Comparison of ENCODE assay signal across 29 cellular contexts in the genomic region with DNA sequence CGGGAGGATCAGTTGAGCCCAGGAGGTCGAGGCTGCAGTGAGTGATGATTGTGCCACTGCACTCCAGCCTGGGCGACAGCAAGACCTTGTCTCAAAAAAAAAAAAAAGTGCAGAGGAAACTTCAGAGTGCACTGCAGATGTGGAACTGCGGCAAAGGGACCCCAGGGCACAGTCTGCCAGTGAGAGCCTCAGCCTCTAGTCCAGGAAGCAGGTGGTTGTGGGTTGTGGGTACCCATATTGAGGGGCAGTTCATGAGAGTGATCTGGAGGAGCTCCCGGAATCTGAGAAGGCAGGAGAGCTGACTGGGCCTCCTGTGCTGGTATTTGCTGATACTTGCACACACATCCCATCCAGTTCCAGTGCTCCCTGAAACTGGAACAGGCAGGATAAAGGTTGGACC. TPM values are rescaled to one million over a fixed set of nuclear protein-coding genes. Genes with fewer than 3 reads are reported as not detected.
DNase-seq lines count a peak whose midpoint lies in the region; ATAC-seq, FAIRE-seq and TF ChIP-seq lines count a peak whose summit lies in the region.
"Had no signal": no experiment of that assay in that cellular context is flagged by ENCODE, and none has a peak within 500 bp of the region (broad histone marks: within the 10 kb centered on the region; RNA-seq: fewer than 3 reads in every experiment).

No MANE protein-coding gene starts in this region.

- no peaks in the 10 kb centered on the region for H3K27me3 Mint-ChIP-seq in type B pancreatic cell
- peaks cover 0 to 9% of the 10 kb centered on the region in 2 donors for H3K27me3 Mint-ChIP-seq in CD8-positive, alpha-beta memory T cell
- H3K27me3 Mint-ChIP-seq: IgD-negative memory B cell had no signal

- TF ChIP-seq POLR2A in H1 (IDR thresholded peaks at IDR 0.05; ENCODE audit: control extremely low read depth in 1 of 2, low read depth in 2 of 2, low read length in 2 of 2), result no peak
- TF ChIP-seq POLR2A in adrenal gland (IDR thresholded peaks at IDR 0.05), result no peak

- TF ChIP-seq RAD21 in H1 (IDR thresholded peaks at IDR 0.05 in 1 of 2, conservative IDR thresholded peaks at IDR 0.05 in 1 of 2; ENCODE audit: low read depth in 2 of 2, low read length in 2 of 2), result no peak

- no peak overlapping the region for H3K4me3 ChIP-seq in BLaER1 treated with 17β-estradiol and CSF1 and Interleukin-3, amounts not matched to agents 10 nM and 100 nM
- H3K4me3 ChIP-seq in Jurkat, Clone E6-1 (ENCODE audit: low read length), result no peak overlapping the region
- H3K4me3 ChIP-seq in H1 (ENCODE audit: extremely low read depth in 1 of 4, insufficient read depth in 2 of 4, low read depth in 3 of 4, low read length in 4 of 4) (no peak overlapping the region), adrenal gland (no peak overlapping the region)
- no peak overlapping the region for H3K4me3 ChIP-seq in CD8-positive, alpha-beta memory T cell (ENCODE audit: low read length)
- H3K4me3 ChIP-seq: A549, SJSA1 had no signal

- DNase-seq in Jurkat, Clone E6-1 (ENCODE audit: low read depth, low spot score), result peak; percentile 92
- peak; percentile 49 for DNase-seq in MV-4-11 (lab: John Stamatoyannopoulos, UW)
- no peak for DNase-seq in H1 (ENCODE audit: low read depth in 1 of 2, low spot score in 2 of 2)
- DNase-seq in type B pancreatic cell (ENCODE audit: extremely low spot score, unreplicated experiment), result no peak
- DNase-seq in adrenal gland, result no peak
- DNase-seq in CD8-positive, alpha-beta memory T cell, result no peak
- DNase-seq: Calu3, DMS79 treated with DMSO at 0.1 percent for 48 hours, MM.1S, NCI-H1092, NCI-H1417 treated with DMSO at 0.1 percent for 48 hours, NCI-H187, NCI-H2171 treated with DMSO at 0.1 percent for 48 hours, NCI-H345, NCI-H510A treated with DMSO at 0.1 percent for 48 hours, NCI-H748 treated with DMSO at 0.1 percent for 48 hours, RPMI8226, T-cell had no signal

- H3K4me2 ChIP-seq in BLaER1 treated with 17β-estradiol and CSF1 and Interleukin-3, amounts not matched to agents 10 nM and 100 nM, result peak overlapping the region; percentile 55 to 85 (median 77)
- H3K4me2 ChIP-seq in H1 (ENCODE audit: insufficient read depth in 1 of 2, low read depth in 2 of 2, low read length in 2 of 2), result no peak overlapping the region
- H3K4me2 ChIP-seq: A549 had no signal

- H2BK20ac ChIP-seq in H1 (ENCODE audit: low read length), result no peak overlapping the region

- no peak for TF ChIP-seq EP300 in H1 (IDR thresholded peaks at IDR 0.05; ENCODE audit: borderline replicate concordance in 1 of 2, low read depth in 2 of 2, low read length in 2 of 2)

- H3K27ac ChIP-seq in BLaER1 treated with 17β-estradiol and CSF1 and Interleukin-3, amounts not matched to agents 10 nM and 100 nM, result peak overlapping the region in 10 of 11 experiments; percentile 5 to 74 (median 58); a peak in 16 of 22 replicates
- H3K27ac ChIP-seq in H1 (ENCODE audit: low read depth, low read length), result no peak overlapping the region
- H3K27ac ChIP-seq in adrenal gland, result no peak overlapping the region
- H3K27ac ChIP-seq in CD8-positive, alpha-beta memory T cell (ENCODE audit: low read depth, low read length), result no peak overlapping the region
- H3K27ac ChIP-seq: A549, HL-60, SJSA1 had no signal

- peaks cover 0 to 18% (median 12%) of the 10 kb centered on the region in 11 experiments; a peak in 13 of 22 replicates for H3K9me3 ChIP-seq in BLaER1 treated with 17β-estradiol and CSF1 and Interleukin-3, amounts not matched to agents 10 nM and 100 nM (replicated peaks in 1 of 11)
- H3K9me3 ChIP-seq in H1 (ENCODE audit: insufficient read depth in 2 of 2, low read depth in 1 of 2, low read length in 1 of 2) (no peaks in the 10 kb centered on the region), adrenal gland (replicated peaks in 1 of 3) (no peaks in the 10 kb centered on the region)
- no peaks in the 10 kb centered on the region for H3K9me3 ChIP-seq in CD8-positive, alpha-beta memory T cell (ENCODE audit: low read length)
- H3K9me3 ChIP-seq: SJSA1 had no signal

- no peaks in the 10 kb centered on the region for H3K36me3 ChIP-seq in BLaER1 treated with 17β-estradiol and CSF1 and Interleukin-3, amounts not matched to agents 10 nM and 100 nM
- no peaks in the 10 kb centered on the region for H3K36me3 ChIP-seq in H1 (ENCODE audit: control insufficient read depth in 2 of 4, insufficient read depth in 4 of 4, low read length in 3 of 4)
- no peaks in the 10 kb centered on the region for H3K36me3 ChIP-seq in adrenal gland (replicated peaks in 1 of 2)
- H3K36me3 ChIP-seq in CD8-positive, alpha-beta memory T cell (ENCODE audit: insufficient read depth, low read length), result no peaks in the 10 kb centered on the region
- H3K36me3 ChIP-seq: SJSA1 had no signal

- H3K18ac ChIP-seq in H1 (ENCODE audit: extremely low read depth, low read length), result no peak overlapping the region

- H3K23ac ChIP-seq in H1 (ENCODE audit: insufficient read length), result no peak overlapping the region

- intact Hi-C loops in adrenal gland (cut with DNase I), result no loop called here

- no peak for ATAC-seq in HG02588 (IDR thresholded peaks at IDR 0.05; ENCODE audit: unreplicated experiment)
- ATAC-seq: A549, HCT116, T-cell had no signal

- FAIRE-seq in H1 (lab: Jason Lieb, UNC), result no peak
- FAIRE-seq: A549, GM19239 had no signal

- peaks cover 9% of the 10 kb centered on the region for H3K4me1 Mint-ChIP-seq in type B pancreatic cell (ENCODE audit: unreplicated experiment)
- H3K4me1 Mint-ChIP-seq in CD8-positive, alpha-beta memory T cell, result no peaks in the 10 kb centered on the region
- H3K4me1 Mint-ChIP-seq: T-cell had no signal

- H2BK15ac ChIP-seq in H1 (ENCODE audit: low read length), result no peak overlapping the region

- no peaks in the 10 kb centered on the region for H3K9me3 Mint-ChIP-seq in type B pancreatic cell
- no peaks in the 10 kb centered on the region for H3K9me3 Mint-ChIP-seq in CD8-positive, alpha-beta memory T cell
- H3K9me3 Mint-ChIP-seq: IgD-negative memory B cell, T-cell had no signal

- no peaks in the 10 kb centered on the region for H3K36me3 Mint-ChIP-seq in type B pancreatic cell
- no peaks in the 10 kb centered on the region for H3K36me3 Mint-ChIP-seq in CD8-positive, alpha-beta memory T cell
- H3K36me3 Mint-ChIP-seq: CD14-positive monocyte, T-cell had no signal

- CTCF ChIA-PET in H1 (lab: Charles Lee; ENCODE audit: partially characterized antibody), result interaction anchor here (1.0 to 5.0 kb wide), 5 partner anchors 17 to 134 kb away, joined by 3 to 35 read pairs (median 19); no protein-coding TSS in a partner anchor
- CTCF ChIA-PET in CD8-positive, alpha-beta memory T cell (lab: Charles Lee), result no interaction called here

- no peak overlapping the region for H2AFZ ChIP-seq in H1 (ENCODE audit: low read length)

- H2BK120ac ChIP-seq in H1 (replicated peaks; ENCODE audit: low read depth, low read length), result no peak overlapping the region

- no peak overlapping the region for H3K4ac ChIP-seq in H1 (replicated peaks; ENCODE audit: insufficient read length, low read depth, low read length)

- H2BK5ac ChIP-seq in H1 (ENCODE audit: low read depth, low read length), result no peak overlapping the region

- no peaks in the 10 kb centered on the region for H3K79me1 ChIP-seq in H1 (ENCODE audit: low read depth, low read length)

- no peaks in the 10 kb centered on the region for H3K27me3 ChIP-seq in BLaER1 treated with 17β-estradiol and CSF1 and Interleukin-3, amounts not matched to agents 10 nM and 100 nM
- no peaks in the 10 kb centered on the region for H3K27me3 ChIP-seq in H1 (replicated peaks in 1 of 4; ENCODE audit: control insufficient read depth in 3 of 4, extremely low read depth in 1 of 4, insufficient read depth in 3 of 4, low read length in 3 of 4)
- H3K27me3 ChIP-seq in adrenal gland, result no peaks in the 10 kb centered on the region
- no peaks in the 10 kb centered on the region for H3K27me3 ChIP-seq in CD8-positive, alpha-beta memory T cell (ENCODE audit: insufficient read depth, low read length, poor library complexity, severe bottlenecking)

- no peak overlapping the region for H2AK5ac ChIP-seq in H1 (ENCODE audit: low read depth, low read length)

- H3K4me3 Mint-ChIP-seq in type B pancreatic cell, result no peak overlapping the region
- no peak overlapping the region for H3K4me3 Mint-ChIP-seq in CD8-positive, alpha-beta memory T cell
- H3K4me3 Mint-ChIP-seq: CD14-positive monocyte, IgD-negative memory B cell, T-cell had no signal

- H4K8ac ChIP-seq in H1 (ENCODE audit: extremely low read depth, insufficient read depth, low read length), result peak overlapping the region; percentile 3; the same call in 1 of the 2 replicates

- H3K56ac ChIP-seq in H1 (replicated peaks; ENCODE audit: insufficient read length, low read depth, low read length), result no peak overlapping the region

- POLR2A ChIA-PET in H1 (lab: Charles Lee; ENCODE audit: partially characterized antibody), result no interaction called here
- POLR2A ChIA-PET in CD8-positive, alpha-beta memory T cell (lab: Charles Lee), result no interaction called here

- H2BK12ac ChIP-seq in H1 (ENCODE audit: low read depth, low read length), result no peak overlapping the region

- peak overlapping the region in 6 of 11 experiments; percentile 20 to 59 (median 32); a peak in 8 of 22 replicates for H3K9ac ChIP-seq in BLaER1 treated with 17β-estradiol and CSF1 and Interleukin-3, amounts not matched to agents 10 nM and 100 nM
- no peak overlapping the region for H3K9ac ChIP-seq in H1 (replicated peaks in 1 of 4; ENCODE audit: extremely low read depth in 1 of 4, low read depth in 3 of 4, low read length in 3 of 4)

- no peaks in the 10 kb centered on the region for H4K20me1 ChIP-seq in BLaER1 treated with 17β-estradiol and CSF1 and Interleukin-3, amounts not matched to agents 10 nM and 100 nM
- H4K20me1 ChIP-seq in H1 (replicated peaks in 1 of 2; ENCODE audit: control insufficient read depth in 1 of 2, insufficient read depth in 2 of 2, low read length in 2 of 2), result no peaks in the 10 kb centered on the region

- H3K14ac ChIP-seq in H1 (ENCODE audit: insufficient read length), result no peak overlapping the region

- no peak overlapping the region for H4K5ac ChIP-seq in H1 (ENCODE audit: insufficient read length, low read depth, low read length)

- 84% methylated on average over 5 of the region's 5 CpGs; no CpG with 5 or more reads in 1 of the 2 experiments for WGBS in H1 (ENCODE audit: extremely low coverage in 1 of 2, insufficient coverage in 1 of 2, insufficient read length in 1 of 2, insufficient replicate concordance in 2 of 2, low coverage in 1 of 2, low lambda C conversion rate in 2 of 2, missing lambda C conversion rate in 1 of 2), 2 experiments
- WGBS in adrenal gland, 4 donors, result 59 to 83% (median 71%) methylated on average over 5 of the region's 5 CpGs

- peaks cover 15 to 45% (median 42%) of the 10 kb centered on the region in 10 experiments for H3K4me1 ChIP-seq in BLaER1 treated with 17β-estradiol and CSF1 and Interleukin-3, amounts not matched to agents 10 nM and 100 nM
- H3K4me1 ChIP-seq in H1 (replicated peaks in 1 of 4; ENCODE audit: control insufficient read depth in 3 of 4, insufficient read depth in 4 of 4, low read length in 3 of 4) (peaks cover 0 to 15% (median 4%) of the 10 kb centered on the region in 4 experiments; a peak in 3 of 7 replicates), adrenal gland (replicated peaks in 1 of 2) (no peaks in the 10 kb centered on the region)
- H3K4me1 ChIP-seq in CD8-positive, alpha-beta memory T cell (ENCODE audit: insufficient read depth, low read length), result no peaks in the 10 kb centered on the region
- H3K4me1 ChIP-seq: A549, SJSA1 had no signal

- no peaks in the 10 kb centered on the region for H3K23me2 ChIP-seq in H1 (ENCODE audit: low read depth, low read length)

- no peak overlapping the region for H4K91ac ChIP-seq in H1 (replicated peaks; ENCODE audit: insufficient read length, low read length)

- no peak overlapping the region for H3K27ac Mint-ChIP-seq in type B pancreatic cell
- no peak overlapping the region for H3K27ac Mint-ChIP-seq in CD8-positive, alpha-beta memory T cell
- H3K27ac Mint-ChIP-seq: CD14-positive monocyte, IgD-negative memory B cell, T-cell had no signal

- H3K79me2 ChIP-seq in H1 (ENCODE audit: control insufficient read depth in 1 of 2, insufficient read depth in 2 of 2, low read length in 2 of 2), result no peaks in the 10 kb centered on the region

- TF ChIP-seq CTCF in H1 (IDR thresholded peaks at IDR 0.05; ENCODE audit: control extremely low read depth in 1 of 3, insufficient read depth in 1 of 3, low read depth in 1 of 3, low read length in 3 of 3) (no peak), type B pancreatic cell (conservative IDR thresholded peaks at IDR 0.05) (no peak), adrenal gland (IDR thresholded peaks at IDR 0.05) (no peak)

RNA-seq across cellular contexts. Expression of a gene that starts 13.1 kb away (rescaled TPM):
- not detected for polyA plus RNA-seq in Jurkat, Clone E6-1 (2012; ENCODE audit: insufficient read depth, insufficient read length)
- total RNA-seq in H1 (2021; fragmentation: NEBNext Ultra II Directional; extraction: Animal tissue kit (Norgen Biotek cat#: 25700)), result not detected in 2 replicates
- polyA plus RNA-seq in H1 (2011; rRNA removed) (not detected in 2 replicates), adrenal gland (not detected)
- polyA plus RNA-seq in H1 (2011; cell fraction: cytosol; rRNA removed), result not detected
- polyA plus RNA-seq in H1 (2011; cell fraction: nucleus; rRNA removed), result not detected
- not detected in 4 replicates for polyA plus RNA-seq in H1 (2012, experiment 1 of 2)
- polyA plus RNA-seq in H1 (2012, experiment 2 of 2), result not detected
- polyA plus RNA-seq in H1 (2013, experiment 1 of 2), result not detected
- not detected for polyA plus RNA-seq in H1 (2013, experiment 2 of 2)
- not detected in 2 replicates for polyA minus RNA-seq in H1 (2011; rRNA and poly(A)+ RNA removed)
- polyA minus RNA-seq in H1 (2011; cell fraction: cytosol; rRNA and poly(A)+ RNA removed), result not detected
- polyA minus RNA-seq in H1 (2011; cell fraction: nucleus; rRNA and poly(A)+ RNA removed), result not detected
- total RNA-seq in type B pancreatic cell (ENCODE audit: low replicate concordance) (1.0 and 1.2 TPM in 2 replicates), adrenal gland (not detected)
- total RNA-seq in CD8-positive, alpha-beta memory T cell, result not detected
- polyA plus RNA-seq in CD8-positive, alpha-beta memory T cell, result not detected
- total RNA-seq: Calu3, H4, Right ventricle myocardium superior, SJSA1, T-cell had no signal
- polyA plus RNA-seq: A549, CD14-positive monocyte, IgD-negative memory B cell had no signal

RNA-seq across cellular contexts. Expression of a gene that starts 33.2 kb away (rescaled TPM):
- 25.0 TPM for polyA plus RNA-seq in Jurkat, Clone E6-1 (2012; ENCODE audit: insufficient read depth, insufficient read length)
- total RNA-seq in H1 (2021; fragmentation: NEBNext Ultra II Directional; extraction: Animal tissue kit (Norgen Biotek cat#: 25700)), result 43.5 and 44.1 TPM in 2 replicates
- polyA plus RNA-seq in H1 (2011; rRNA removed) (94.4 and 122 TPM in 2 replicates), adrenal gland (10 to 100 TPM; 28.3 to 47.7 (median 36.1) TPM)
- polyA plus RNA-seq in H1 (2011; cell fraction: cytosol; rRNA removed), result 97.4 TPM
- 218 TPM for polyA plus RNA-seq in H1 (2011; cell fraction: nucleus; rRNA removed)
- polyA plus RNA-seq in H1 (2012, experiment 1 of 2), result 31.5 to 49.8 TPM (median 46.9 TPM) in 4 replicates
- 58.2 TPM for polyA plus RNA-seq in H1 (2012, experiment 2 of 2)
- 58.5 TPM for polyA plus RNA-seq in H1 (2013, experiment 1 of 2)
- 54.7 TPM for polyA plus RNA-seq in H1 (2013, experiment 2 of 2)
- polyA minus RNA-seq in H1 (2011; rRNA and poly(A)+ RNA removed), result 44.0 and 46.7 TPM in 2 replicates
- 36.4 TPM for polyA minus RNA-seq in H1 (2011; cell fraction: cytosol; rRNA and poly(A)+ RNA removed)
- 30.8 TPM for polyA minus RNA-seq in H1 (2011; cell fraction: nucleus; rRNA and poly(A)+ RNA removed)
- total RNA-seq in type B pancreatic cell (ENCODE audit: low replicate concordance) (40.2 and 52.2 TPM in 2 replicates), adrenal gland (10 to 100 TPM; 26.7 to 80.8 (median 38.8) TPM)
- 10 to 100 TPM; 28.9 to 29.1 TPM for total RNA-seq in CD8-positive, alpha-beta memory T cell
- 21.9 TPM for polyA plus RNA-seq in CD8-positive, alpha-beta memory T cell

RNA-seq across cellular contexts. Expression of a gene that starts 45.8 kb away (rescaled TPM):
- not detected for polyA plus RNA-seq in Jurkat, Clone E6-1 (2012; ENCODE audit: insufficient read depth, insufficient read length)
- not detected in 2 replicates for total RNA-seq in H1 (2021; fragmentation: NEBNext Ultra II Directional; extraction: Animal tissue kit (Norgen Biotek cat#: 25700))
- polyA plus RNA-seq in H1 (2011; rRNA removed) (not detected in 2 replicates), adrenal gland (under 1 TPM in 2 of 3 donors, not detected in 1; 0.03 to 0.05 TPM)
- not detected for polyA plus RNA-seq in H1 (2011; cell fraction: cytosol; rRNA removed)
- polyA plus RNA-seq in H1 (2011; cell fraction: nucleus; rRNA removed), result not detected
- polyA plus RNA-seq in H1 (2012, experiment 1 of 2), result not detected in 4 replicates
- not detected for polyA plus RNA-seq in H1 (2012, experiment 2 of 2)
- polyA plus RNA-seq in H1 (2013, experiment 1 of 2), result not detected
- polyA plus RNA-seq in H1 (2013, experiment 2 of 2), result not detected
- polyA minus RNA-seq in H1 (2011; rRNA and poly(A)+ RNA removed), result not detected in 2 replicates
- not detected for polyA minus RNA-seq in H1 (2011; cell fraction: cytosol; rRNA and poly(A)+ RNA removed)
- not detected for polyA minus RNA-seq in H1 (2011; cell fraction: nucleus; rRNA and poly(A)+ RNA removed)
- total RNA-seq in type B pancreatic cell (ENCODE audit: low replicate concordance) (1.2 and 8.7 TPM in 2 replicates), adrenal gland (not detected)
- not detected for total RNA-seq in CD8-positive, alpha-beta memory T cell
- polyA plus RNA-seq in CD8-positive, alpha-beta memory T cell, result not detected
- total RNA-seq: Calu3, H4, Right ventricle myocardium superior, SJSA1, T-cell had no signal
- polyA plus RNA-seq: CD14-positive monocyte, IgD-negative memory B cell had no signal

RNA-seq across cellular contexts. Expression of a gene that starts 52.1 kb away (rescaled TPM):
- 41.1 TPM for polyA plus RNA-seq in Jurkat, Clone E6-1 (2012; ENCODE audit: insufficient read depth, insufficient read length)
- 47.4 and 50.6 TPM in 2 replicates for total RNA-seq in H1 (2021; fragmentation: NEBNext Ultra II Directional; extraction: Animal tissue kit (Norgen Biotek cat#: 25700))
- 44.3 and 72.7 TPM in 2 replicates for polyA plus RNA-seq in H1 (2011; rRNA removed)
- 42.1 TPM for polyA plus RNA-seq in H1 (2011; cell fraction: cytosol; rRNA removed)
- polyA plus RNA-seq in H1 (2011; cell fraction: nucleus; rRNA removed), result 66.7 TPM
- 38.9 to 53.7 TPM (median 47.7 TPM) in 4 replicates for polyA plus RNA-seq in H1 (2012, experiment 1 of 2)
- polyA plus RNA-seq in H1 (2012, experiment 2 of 2), result 33.2 TPM
- 61.1 TPM for polyA plus RNA-seq in H1 (2013, experiment 1 of 2)
- 64.0 TPM for polyA plus RNA-seq in H1 (2013, experiment 2 of 2)
- 49.1 and 52.3 TPM in 2 replicates for polyA minus RNA-seq in H1 (2011; rRNA and poly(A)+ RNA removed)
- 24.9 TPM for polyA minus RNA-seq in H1 (2011; cell fraction: cytosol; rRNA and poly(A)+ RNA removed)
- polyA minus RNA-seq in H1 (2011; cell fraction: nucleus; rRNA and poly(A)+ RNA removed), result 32.8 TPM
- 66.1 and 75.0 TPM in 2 replicates for total RNA-seq in type B pancreatic cell (ENCODE audit: low replicate concordance)
- 10 to 100 TPM; 44.5 to 73.0 (median 58.3) TPM for total RNA-seq in adrenal gland
- polyA plus RNA-seq in adrenal gland, result 10 to 100 TPM in 2 of 3 donors, 1 to 10 TPM in 1; 9.2 to 44.1 (median 12.6) TPM
- total RNA-seq in CD8-positive, alpha-beta memory T cell, result 10 to 100 TPM; 48.7 to 50.0 TPM
- 61.0 TPM for polyA plus RNA-seq in CD8-positive, alpha-beta memory T cell

RNA-seq across cellular contexts. Expression of a gene that starts 57.5 kb away (rescaled TPM):
- 3.9 TPM for polyA plus RNA-seq in Jurkat, Clone E6-1 (2012; ENCODE audit: insufficient read depth, insufficient read length)
- total RNA-seq in H1 (2021; fragmentation: NEBNext Ultra II Directional; extraction: Animal tissue kit (Norgen Biotek cat#: 25700)), result 51.3 and 51.6 TPM in 2 replicates
- polyA plus RNA-seq in H1 (2011; rRNA removed) (103 and 134 TPM in 2 replicates), adrenal gland (10 to 100 TPM; 18.5 to 61.2 (median 18.7) TPM)
- 131 TPM for polyA plus RNA-seq in H1 (2011; cell fraction: cytosol; rRNA removed)
- 120 TPM for polyA plus RNA-seq in H1 (2011; cell fraction: nucleus; rRNA removed)
- 55.8 to 73.5 TPM (median 69.2 TPM) in 4 replicates for polyA plus RNA-seq in H1 (2012, experiment 1 of 2)
- 66.2 TPM for polyA plus RNA-seq in H1 (2012, experiment 2 of 2)
- 50.1 TPM for polyA plus RNA-seq in H1 (2013, experiment 1 of 2)
- polyA plus RNA-seq in H1 (2013, experiment 2 of 2), result 49.8 TPM
- 83.4 and 107 TPM in 2 replicates for polyA minus RNA-seq in H1 (2011; rRNA and poly(A)+ RNA removed)
- polyA minus RNA-seq in H1 (2011; cell fraction: cytosol; rRNA and poly(A)+ RNA removed), result 36.0 TPM
- 26.0 TPM for polyA minus RNA-seq in H1 (2011; cell fraction: nucleus; rRNA and poly(A)+ RNA removed)
- total RNA-seq in type B pancreatic cell (ENCODE audit: low replicate concordance) (7.1 and 12.6 TPM in 2 replicates), adrenal gland (10 to 100 TPM in 7 of 8 donors, 1 to 10 TPM in 1; 6.3 to 65.5 (median 31.7) TPM)
- 10 to 100 TPM; 12.8 to 13.6 TPM for total RNA-seq in CD8-positive, alpha-beta memory T cell
- polyA plus RNA-seq in CD8-positive, alpha-beta memory T cell, result 58.2 TPM

Comparison
In these comparisons a context has a peak if more than half of its experiments do, and no peak if none do; other contexts are left out.
1. H3K27ac ChIP-seq: peak in BLaER1 treated with 17β-estradiol and CSF1 and Interleukin-3, amounts not matched to agents 10 nM and 100 nM (10 of 11); none in H1 (single experiment), adrenal gland (0 of 5) and CD8-positive, alpha-beta memory T cell (single experiment).
2. H3K4me2 ChIP-seq: peak in BLaER1 treated with 17β-estradiol and CSF1 and Interleukin-3, amounts not matched to agents 10 nM and 100 nM (11 of 11); none in H1 (0 of 2).
3. H3K9ac ChIP-seq: peak in BLaER1 treated with 17β-estradiol and CSF1 and Interleukin-3, amounts not matched to agents 10 nM and 100 nM (6 of 11); none in H1 (0 of 4).
4. DNase-seq: peak in Jurkat, Clone E6-1 (single experiment) and MV-4-11 (single experiment); none in H1 (0 of 2), type B pancreatic cell (single experiment), adrenal gland (0 of 7) and CD8-positive, alpha-beta memory T cell (0 of 5).